In genomic region chr2:241225983-241226382, GRCh38 we compare ENCODE assay signal across 18 cellular contexts.
"Had no signal": no experiment of that assay in that cellular context is flagged by ENCODE, and none has a peak within 500 bp of the region (broad histone marks: within the 10 kb centered on the region; RNA-seq: fewer than 3 reads in every experiment).

No MANE protein-coding gene starts in this region.

- H3K4me1 Mint-ChIP-seq: WTC11 had no signal

- H3K27ac Mint-ChIP-seq: activated CD4-positive, alpha-beta memory T cell treated with anti-CD3 and anti-CD28 coated beads for 36 hours; activated CD8-positive, alpha-beta memory T cell treated with anti-CD3 and anti-CD28 coated beads, Interleukin-2, amount 10 ng/mL, durations not matched to agents 7 days and 5 days; immature natural killer cell; neural progenitor cell; WTC11 had no signal

- H3K36me3 ChIP-seq: neural progenitor cell had no signal

- ATAC-seq: activated CD8-positive, alpha-beta memory T cell treated with anti-CD3 and anti-CD28 coated beads, Interleukin-2, amount 10 ng/mL, durations not matched to agents 7 days and 5 days; activated T-helper 17 cell treated with anti-CD3 and anti-CD28 coated beads, Interleukin-2, amount 50 U/mL, for 72 hours had no signal

- H3K4me2 ChIP-seq: neural progenitor cell, SK-N-SH had no signal

- H3K9ac ChIP-seq: neural progenitor cell, parathyroid adenoma, SK-N-SH had no signal

- H3K27me3 Mint-ChIP-seq: activated CD4-positive, alpha-beta memory T cell treated with anti-CD3 and anti-CD28 coated beads for 36 hours; activated CD8-positive, alpha-beta memory T cell treated with anti-CD3 and anti-CD28 coated beads, Interleukin-2, amount 10 ng/mL, durations not matched to agents 7 days and 5 days; activated T-helper 17 cell treated with anti-CD3 and anti-CD28 coated beads, Interleukin-2, amount 50 U/mL, for 72 hours had no signal

- DNase-seq: activated CD4-positive, alpha-beta memory T cell treated with anti-CD3 and anti-CD28 coated beads for 36 hours; activated CD4-positive, alpha-beta T cell treated with anti-CD3 and anti-CD28 coated beads for 4 hours; activated CD8-positive, alpha-beta memory T cell treated with anti-CD3 and anti-CD28 coated beads, Interleukin-2, amount 10 ng/mL, durations not matched to agents 7 days and 5 days; activated naive CD4-positive, alpha-beta T cell treated with Interleukin-2 at 50 U/mL for 16 hours; effector memory CD4-positive, alpha-beta T cell; esophagus squamous epithelium; immature natural killer cell; SK-N-SH; stimulated activated CD4-positive, alpha-beta T cell treated with anti-CD3 and anti-CD28 coated beads, Interleukin-12 subunit alpha, Interleukin-12 subunit beta, amount 100 ng/mL, for 4 hours; stimulated activated CD4-positive, alpha-beta T cell treated with anti-CD3 and anti-CD28 coated beads, Interleukin-1b, Interleukin-23, amount 100 ng/mL, for 48 hours; stimulated activated CD8-positive, alpha-beta memory T cell treated with anti-CD3 and anti-CD28 coated beads, Interleukin-4, amount 100 ng/mL, for 48 hours; stimulated activated naive CD4-positive, alpha-beta T cell; tibial artery had no signal

- H3K27ac ChIP-seq: ascending aorta, esophagus squamous epithelium, neural progenitor cell, parathyroid adenoma, tibial artery had no signal

- H2AFZ ChIP-seq: neural progenitor cell, parathyroid adenoma had no signal

- H3K27me3 ChIP-seq: ascending aorta, esophagus squamous epithelium, neural progenitor cell, tibial artery had no signal

- H3K9me3 Mint-ChIP-seq: activated CD4-positive, alpha-beta memory T cell treated with anti-CD3 and anti-CD28 coated beads for 36 hours; activated T-helper 17 cell treated with anti-CD3 and anti-CD28 coated beads, Interleukin-2, amount 50 U/mL, for 72 hours; immature natural killer cell; neural progenitor cell; WTC11 had no signal

- H3K4me1 ChIP-seq: ascending aorta, parathyroid adenoma had no signal

- H3K9me3 ChIP-seq: ascending aorta, esophagus squamous epithelium, SK-N-SH, tibial artery had no signal

- H3K4me3 ChIP-seq: ascending aorta, esophagus squamous epithelium, neural progenitor cell, tibial artery had no signal

- H3K4me3 Mint-ChIP-seq: activated CD4-positive, alpha-beta memory T cell treated with anti-CD3 and anti-CD28 coated beads for 36 hours; activated CD8-positive, alpha-beta memory T cell treated with anti-CD3 and anti-CD28 coated beads, Interleukin-2, amount 10 ng/mL, durations not matched to agents 7 days and 5 days; activated T-helper 17 cell treated with anti-CD3 and anti-CD28 coated beads, Interleukin-2, amount 50 U/mL, for 72 hours; immature natural killer cell; neural progenitor cell; WTC11 had no signal
